Comparison of ENCODE assay signal across 9 cellular contexts in genomic region chr15:50883903-50884302, GRCh38. TPM values are rescaled to one million over a fixed set of nuclear protein-coding genes. Genes with fewer than 3 reads are reported as not detected.
DNase-seq lines count a peak whose midpoint lies in the region; ATAC-seq and TF ChIP-seq lines count a peak whose summit lies in the region.
"Had no signal": no experiment of that assay in that cellular context is flagged by ENCODE, and none has a peak within 500 bp of the region (broad histone marks: within the 10 kb centered on the region; RNA-seq: fewer than 3 reads in every experiment).

No MANE protein-coding gene starts in this region.

- H3K27me3 Mint-ChIP-seq in activated CD4-positive, alpha-beta memory T cell treated with anti-CD3 and anti-CD28 coated beads for 36 hours = no peaks in the 10 kb centered on the region

- TF ChIP-seq CTCF in left lung (IDR thresholded peaks at IDR 0.05) = no peak

- H3K4me3 ChIP-seq in left lung = no peak overlapping the region
- H3K4me3 ChIP-seq: pancreas had no signal

- CTCF ChIA-PET in activated CD4-positive, alpha-beta memory T cell treated with anti-CD3 and anti-CD28 coated beads for 36 hours (lab: Charles Lee) = no interaction called here

- no peaks in the 10 kb centered on the region for H3K36me3 ChIP-seq in left lung
- H3K36me3 ChIP-seq: pancreas had no signal

- ATAC-seq in left lung (peak; percentile 10), GM18502 (IDR thresholded peaks at IDR 0.05; ENCODE audit: poor library complexity, unreplicated experiment) (no peak)

- intact Hi-C loops in activated CD4-positive, alpha-beta memory T cell treated with anti-CD3 and anti-CD28 coated beads for 36 hours (cut with micrococcal nuclease) = loop anchor here (2.0 to 5.0 kb wide), 2 partner anchors 531 to 747 kb away; no protein-coding TSS in a partner anchor
- intact Hi-C loops in left lung (cut with DNase I) = no loop called here

- no peaks in the 10 kb centered on the region for H3K27me3 ChIP-seq in left lung
- H3K27me3 ChIP-seq: pancreas had no signal

- peaks cover 65% of the 10 kb centered on the region for H3K4me1 Mint-ChIP-seq in activated CD4-positive, alpha-beta memory T cell treated with anti-CD3 and anti-CD28 coated beads for 36 hours (ENCODE audit: low read depth)

- POLR2A ChIA-PET in activated CD4-positive, alpha-beta memory T cell treated with anti-CD3 and anti-CD28 coated beads for 36 hours (lab: Charles Lee) = no interaction called here

- H3K27ac ChIP-seq in left lung = peak overlapping the region in 1 of 2 donors; percentile 81

- no peak overlapping the region for H3K4me3 Mint-ChIP-seq in activated CD4-positive, alpha-beta memory T cell treated with anti-CD3 and anti-CD28 coated beads for 36 hours

- H3K27ac Mint-ChIP-seq in activated CD4-positive, alpha-beta memory T cell treated with anti-CD3 and anti-CD28 coated beads for 36 hours = peak overlapping the region; percentile 56

- H3K9me3 Mint-ChIP-seq in activated CD4-positive, alpha-beta memory T cell treated with anti-CD3 and anti-CD28 coated beads for 36 hours = no peaks in the 10 kb centered on the region

- no peaks in the 10 kb centered on the region for H3K9me3 ChIP-seq in left lung
- H3K9me3 ChIP-seq: pancreas had no signal

- DNase-seq in CD1c-positive myeloid dendritic cell (ENCODE audit: extremely low spot score) (peak; percentile 81), HT1080 (ENCODE audit: low read depth) (peak; percentile 79), left lung (peak in 1 of 2 donors; percentile 42), NCI-H510A treated with DMSO at 0.1 percent for 48 hours (lab: John Stamatoyannopoulos, UW) (no peak), DMS79 treated with DMSO at 0.1 percent for 48 hours (lab: John Stamatoyannopoulos, UW) (no peak), nucleus accumbens (lab: John Stamatoyannopoulos, UW) (no peak)
- DNase-seq in activated CD4-positive, alpha-beta memory T cell treated with anti-CD3 and anti-CD28 coated beads for 36 hours = peak; percentile 34
- DNase-seq: pancreas had no signal

- H3K4me1 ChIP-seq in left lung = peaks cover 16 to 68% of the 10 kb centered on the region in 2 donors

- H3K36me3 Mint-ChIP-seq in activated CD4-positive, alpha-beta memory T cell treated with anti-CD3 and anti-CD28 coated beads for 36 hours = no peaks in the 10 kb centered on the region

RNA-seq across cellular contexts. Expression of gene AP4E1, which starts 24.6 kb away (rescaled TPM):
- total RNA-seq in HT1080 (2014; rRNA removed; shearing (Covaris generic)) = 4.5 and 6.5 TPM in 2 replicates
- 6.1 and 7.9 TPM in 2 replicates for polyA plus RNA-seq in HT1080 (2015; cell fraction: cytosol; rRNA removed)
- 8.3 and 10.7 TPM in 2 replicates for polyA plus RNA-seq in HT1080 (2015; cell fraction: nucleus; rRNA removed)
- total RNA-seq in activated CD4-positive, alpha-beta memory T cell treated with anti-CD3 and anti-CD28 coated beads for 36 hours = 10 to 100 TPM; 12.0 to 12.7 TPM
- 10 to 100 TPM; 11.3 to 11.6 TPM for total RNA-seq in left lung

Comparison
In these comparisons a context has a peak if more than half of its experiments do, and no peak if none do; other contexts are left out.
1. DNase-seq: peak in CD1c-positive myeloid dendritic cell (single experiment), HT1080 (single experiment) and activated CD4-positive, alpha-beta memory T cell treated with anti-CD3 and anti-CD28 coated beads for 36 hours (single experiment); none in NCI-H510A treated with DMSO at 0.1 percent for 48 hours (single experiment), DMS79 treated with DMSO at 0.1 percent for 48 hours (single experiment) and nucleus accumbens (0 of 56).